In genomic region chr11:16280256-16280682, GRCh38 we compare ENCODE assay signal across 1 cellular context.
TF ChIP-seq lines count a peak whose summit lies in the region.

No MANE protein-coding gene starts in this region.

TF ChIP-seq in K562, 482 proteins besides CTCF, POLR2A, EP300 and RAD21 (continued from another document):
- TF ChIP-seq MGA (IDR thresholded peaks at IDR 0.05) (no peak), HDGF (IDR thresholded peaks at IDR 0.05) (no peak), ZNF699 (CRISPR knock-in tag; IDR thresholded peaks at IDR 0.05; ENCODE audit: insufficient replicate concordance) (no peak), CBFA2T2 (conservative IDR thresholded peaks at IDR 0.05) (no peak; the same call in 1 of the 2 replicates), TCF7 (IDR thresholded peaks at IDR 0.05; ENCODE audit: borderline replicate concordance) (no peak), SP2 (IDR thresholded peaks at IDR 0.05; ENCODE audit: extremely low read depth, low read depth, low read length, poor library complexity, severe bottlenecking) (no peak), E2F8 (IDR thresholded peaks at IDR 0.05; ENCODE audit: low read depth, partially characterized antibody) (peak; percentile 45), THRA (IDR thresholded peaks at IDR 0.05) (no peak), NFATC3 (IDR thresholded peaks at IDR 0.05) (no peak), RREB1 (CRISPR knock-in tag; IDR thresholded peaks at IDR 0.05) (no peak), DPF2 (IDR thresholded peaks at IDR 0.05) (peak; percentile 84), ESRRB (CRISPR knock-in tag; IDR thresholded peaks at IDR 0.05; ENCODE audit: borderline replicate concordance) (no peak), ZNF23 (CRISPR knock-in tag; IDR thresholded peaks at IDR 0.05) (no peak), ZBTB34 (CRISPR knock-in tag; IDR thresholded peaks at IDR 0.05) (no peak), ZNF668 (CRISPR knock-in tag; IDR thresholded peaks at IDR 0.05) (no peak), SMAD4 (CRISPR knock-in tag; conservative IDR thresholded peaks at IDR 0.05) (no peak), CBFA2T3 (IDR thresholded peaks at IDR 0.05) (peak; percentile 77), ZFP30 (CRISPR knock-in tag; IDR thresholded peaks at IDR 0.05; ENCODE audit: borderline replicate concordance) (no peak), ZNF197 (CRISPR knock-in tag; IDR thresholded peaks at IDR 0.05; ENCODE audit: low read depth) (no peak), SRSF9 (IDR thresholded peaks at IDR 0.05; ENCODE audit: borderline replicate concordance, low read depth, low read length) (no peak), TARDBP (IDR thresholded peaks at IDR 0.05) (no peak)
